Comparison of ENCODE assay signal across 7 cellular contexts in the genomic region with DNA sequence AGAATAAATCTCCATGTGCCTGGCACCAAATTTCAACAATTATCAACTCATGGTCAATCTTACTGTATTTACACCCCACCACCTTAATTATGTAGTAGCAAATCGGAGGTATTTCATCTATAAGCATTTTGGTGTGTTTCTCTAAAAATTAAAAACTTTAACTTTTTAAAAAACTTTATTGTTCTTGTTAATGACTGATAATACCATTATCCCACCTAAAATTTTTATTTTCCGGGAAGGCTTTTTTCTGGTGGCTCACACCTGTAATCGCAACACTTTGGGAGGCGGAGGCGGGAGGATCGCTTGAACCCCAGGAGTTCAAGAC. TPM values are rescaled to one million over a fixed set of nuclear protein-coding genes. Genes with fewer than 3 reads are reported as not detected.
DNase-seq lines count a peak whose midpoint lies in the region; ATAC-seq and TF ChIP-seq lines count a peak whose summit lies in the region.

No MANE protein-coding gene starts in this region.

- POLR2A ChIA-PET in OCI-LY7 (lab: Charles Lee), result no interaction called here

- peak overlapping the region; percentile 84 for H3K4me3 ChIP-seq in OCI-LY7 (ENCODE audit: low read depth, low read length, poor library complexity, severe bottlenecking)
- H3K4me3 ChIP-seq in fibroblast of the aortic adventitia (ENCODE audit: low read depth, low read length), result peak overlapping the region; percentile 93

- no TSS peak for BruUV-seq in OCI-LY7 (replicated peaks; lab: Mats Ljungman, UMichigan)

- peak; percentile 14 for ATAC-seq in GM21528 (IDR thresholded peaks at IDR 0.05; ENCODE audit: low FRiP score, unreplicated experiment)
- no peak for ATAC-seq in stimulated activated effector memory CD8-positive, alpha-beta T cell treated with anti-CD3 and anti-CD28 coated beads, Interleukin-12 subunit alpha, Interleukin-12 subunit beta, amount 100 ng/mL, for 72 hours
- no peak for ATAC-seq in HG03520 (IDR thresholded peaks at IDR 0.05; ENCODE audit: unreplicated experiment)

- H3K27ac Mint-ChIP-seq in stimulated activated effector memory CD8-positive, alpha-beta T cell treated with anti-CD3 and anti-CD28 coated beads, Interleukin-12 subunit alpha, Interleukin-12 subunit beta, amount 100 ng/mL, for 72 hours, result peak overlapping the region; percentile 86

- peak overlapping the region; percentile 62 for H3K4me2 ChIP-seq in OCI-LY7 (ENCODE audit: low read length)

- H3K4me3 Mint-ChIP-seq in stimulated activated effector memory CD8-positive, alpha-beta T cell treated with anti-CD3 and anti-CD28 coated beads, Interleukin-12 subunit alpha, Interleukin-12 subunit beta, amount 100 ng/mL, for 72 hours, result peak overlapping the region; percentile 86

- no peaks in the 10 kb centered on the region for H4K20me1 ChIP-seq in OCI-LY7 (ENCODE audit: insufficient read depth, low read length)

- peaks cover 7% of the 10 kb centered on the region for H3K4me1 Mint-ChIP-seq in stimulated activated effector memory CD8-positive, alpha-beta T cell treated with anti-CD3 and anti-CD28 coated beads, Interleukin-12 subunit alpha, Interleukin-12 subunit beta, amount 100 ng/mL, for 72 hours

- peaks cover 27% of the 10 kb centered on the region for H3K4me1 ChIP-seq in OCI-LY7 (ENCODE audit: insufficient read depth, low read length, poor library complexity, severe bottlenecking)

- DNase-seq in OCI-LY7 (ENCODE audit: low spot score) (no peak), fibroblast of the aortic adventitia (ENCODE audit: low read depth) (no peak), HPDE6-E6E7 (ENCODE audit: extremely low spot score) (no peak)
- no peak for DNase-seq in stimulated activated effector memory CD8-positive, alpha-beta T cell treated with anti-CD3 and anti-CD28 coated beads, Interleukin-12 subunit alpha, Interleukin-12 subunit beta, amount 100 ng/mL, for 72 hours (ENCODE audit: low spot score in 2 of 2)
- no peak for DNase-seq in activated effector memory CD4-positive, alpha-beta T cell treated with Interleukin-2 at 50 U/mL for 16 hours

- CTCF ChIA-PET in OCI-LY7 (lab: Charles Lee; ENCODE audit: unreplicated experiment), result no interaction called here

- no peaks in the 10 kb centered on the region for H3K9me2 ChIP-seq in OCI-LY7 (ENCODE audit: insufficient read depth, low read length)

- peaks cover 39% of the 10 kb centered on the region for H3K36me3 ChIP-seq in OCI-LY7 (ENCODE audit: insufficient read depth, low read length)

- H3K36me3 Mint-ChIP-seq in stimulated activated effector memory CD8-positive, alpha-beta T cell treated with anti-CD3 and anti-CD28 coated beads, Interleukin-12 subunit alpha, Interleukin-12 subunit beta, amount 100 ng/mL, for 72 hours, result peaks cover 21% of the 10 kb centered on the region

- H3K9me3 Mint-ChIP-seq in stimulated activated effector memory CD8-positive, alpha-beta T cell treated with anti-CD3 and anti-CD28 coated beads, Interleukin-12 subunit alpha, Interleukin-12 subunit beta, amount 100 ng/mL, for 72 hours, result no peaks in the 10 kb centered on the region

- peak overlapping the region; percentile 75; the same call in 1 of the 2 replicates for H2AFZ ChIP-seq in OCI-LY7 (ENCODE audit: low read length)

- no peak overlapping the region for H3K27ac ChIP-seq in OCI-LY7 (ENCODE audit: low read depth, low read length, poor library complexity, severe bottlenecking)

- no peaks in the 10 kb centered on the region for H3K9me3 ChIP-seq in OCI-LY7 (ENCODE audit: low read length)

- peaks cover 30% of the 10 kb centered on the region for H3K79me2 ChIP-seq in OCI-LY7 (ENCODE audit: insufficient read depth, low read depth, low read length)

- intact Hi-C loops in OCI-LY7 (cut with micrococcal nuclease; ENCODE audit: unreplicated experiment), result loop anchor here (2.0 kb wide), 1 partner anchor 25 kb away; the partner anchor contains the start of gene UBA2

- TF ChIP-seq CTCF in OCI-LY7 (conservative IDR thresholded peaks at IDR 0.05; ENCODE audit: low read length) (no peak), fibroblast of the aortic adventitia (IDR thresholded peaks at IDR 0.05; ENCODE audit: insufficient read depth, low read length) (no peak)

RNA-seq across cellular contexts. Expression of gene PDCD2L, which starts 0.5 kb away (rescaled TPM):
- total RNA-seq in OCI-LY7 (2014; rRNA removed; shearing (Covaris generic)), result 22.4 and 30.0 TPM in 2 replicates
- total RNA-seq in OCI-LY7 (2022) (22.6 and 27.5 TPM in 2 replicates), fibroblast of the aortic adventitia (ENCODE audit: low replicate concordance) (6.7 and 8.0 TPM in 2 replicates)

RNA-seq across cellular contexts. Expression of gene UBA2, which starts 24.4 kb away (rescaled TPM):
- total RNA-seq in OCI-LY7 (2014; rRNA removed; shearing (Covaris generic)), result 308 and 460 TPM in 2 replicates
- total RNA-seq in OCI-LY7 (2022), result 209 and 233 TPM in 2 replicates
- 46.9 and 123 TPM in 2 replicates for total RNA-seq in fibroblast of the aortic adventitia (ENCODE audit: low replicate concordance)

RNA-seq across cellular contexts. Expression of gene GPI, which starts 38.8 kb away (rescaled TPM):
- total RNA-seq in OCI-LY7 (2014; rRNA removed; shearing (Covaris generic)), result 104 and 111 TPM in 2 replicates
- total RNA-seq in OCI-LY7 (2022), result 207 and 218 TPM in 2 replicates
- total RNA-seq in fibroblast of the aortic adventitia (ENCODE audit: low replicate concordance), result 127 and 132 TPM in 2 replicates
